16 cellular contexts compared by ENCODE assay signal in genomic region chr13:77386046-77386445, GRCh38.
"Had no signal": no experiment of that assay in that cellular context is flagged by ENCODE, and none has a peak within 500 bp of the region (broad histone marks: within the 10 kb centered on the region; RNA-seq: fewer than 3 reads in every experiment).

No MANE protein-coding gene starts in this region.

- FAIRE-seq: TTC549 had no signal

- DNase-seq: activated B cell treated with CpG ODN at 0.5 μM for 24 hours; activated CD4-positive, alpha-beta T cell treated with anti-CD3 and anti-CD28 coated beads for 48 hours; activated CD8-positive, alpha-beta T cell treated with anti-CD3 and anti-CD28 coated beads for 36 hours; activated naive CD4-positive, alpha-beta T cell treated with anti-CD3 and anti-CD28 coated beads for 36 hours; activated T-cell treated with anti-CD3 and anti-CD28 coated beads, Interleukin-2, amount 50 U/mL, for 4 hours; effector CD8-positive, alpha-beta T cell; immature natural killer cell; kidney glomerular epithelial cell; left ventricle myocardium inferior; mammary epithelial cell; midbrain; occipital lobe; posterior cingulate gyrus; trophoblast cell had no signal

- ATAC-seq: esophagus mucosa had no signal

- H3K4me1 ChIP-seq: left ventricle myocardium inferior had no signal

- H3K4me3 ChIP-seq: left ventricle myocardium inferior had no signal

- H3K36me3 ChIP-seq: left ventricle myocardium inferior had no signal
